Comparison of ENCODE assay signal across 1 cellular context in the genomic region with DNA sequence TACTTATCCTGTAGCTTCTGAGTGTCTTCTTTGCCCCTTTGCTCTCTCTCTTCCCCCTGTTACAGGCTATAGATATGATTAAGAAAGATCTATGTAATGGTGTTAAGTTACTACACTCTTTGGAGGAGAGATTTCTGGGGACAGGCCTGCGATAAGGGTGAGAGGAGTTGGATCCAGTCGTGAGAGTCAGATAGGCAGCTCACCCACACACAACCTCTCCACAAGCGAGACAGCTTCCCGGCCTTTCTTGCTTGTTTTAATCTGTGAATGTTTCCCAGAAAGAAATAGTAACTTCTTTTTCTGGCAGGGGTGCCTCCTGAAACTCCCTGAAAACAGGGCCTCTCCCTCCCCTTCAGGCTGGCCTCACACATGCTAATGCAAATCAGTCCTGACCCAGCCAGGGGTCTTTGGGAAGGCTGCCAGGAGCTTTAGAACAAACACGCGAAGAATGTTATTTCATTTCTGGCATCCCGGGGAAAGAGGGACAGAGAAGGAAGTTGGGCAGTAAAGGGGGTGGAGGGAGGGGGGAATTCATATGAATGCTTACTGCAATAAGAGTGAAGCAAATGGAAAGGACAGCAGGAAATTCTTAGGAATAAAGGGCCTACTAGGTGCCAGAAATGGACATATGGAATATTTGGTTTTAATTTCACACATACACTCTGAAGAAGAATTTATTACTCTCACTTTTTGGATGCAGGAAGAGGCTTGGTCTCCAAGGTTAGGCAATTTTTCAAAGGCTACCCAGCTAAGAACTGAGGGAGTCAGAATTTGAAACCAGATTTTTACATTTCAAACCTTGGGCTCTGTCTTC.
TF ChIP-seq lines count a peak whose summit lies in the region.

No MANE protein-coding gene starts in this region.

TF ChIP-seq in H1, 55 proteins besides CTCF, POLR2A, EP300 and RAD21 (continued from another document):
- TF ChIP-seq CTBP2 (IDR thresholded peaks at IDR 0.05; ENCODE audit: borderline replicate concordance, insufficient read depth, insufficient read length, low read length) (peak; percentile 73), YY1 (IDR thresholded peaks at IDR 0.05; ENCODE audit: low read depth, low read length) (peak; percentile 23; the same call in 1 of the 2 replicates), TBP (IDR thresholded peaks at IDR 0.05; ENCODE audit: low read depth, low read length) (peak; percentile 29; the same call in 1 of the 2 replicates), TAF1 (IDR thresholded peaks at IDR 0.05; ENCODE audit: low read depth, low read length) (0 out of 2 replicates have a peak, but pooled peaks have one; percentile 30), NANOG (IDR thresholded peaks at IDR 0.05; ENCODE audit: insufficient read depth, low read depth, low read length, poor library complexity, severe bottlenecking) (peak; percentile 40), KDM1A (IDR thresholded peaks at IDR 0.05; ENCODE audit: borderline replicate concordance, low read length) (no peak), EGR1 (IDR thresholded peaks at IDR 0.05; ENCODE audit: borderline replicate concordance, low read depth, low read length) (0 out of 2 replicates have a peak, but pooled peaks have one; percentile 39), HDAC2 (IDR thresholded peaks at IDR 0.05; ENCODE audit: borderline replicate concordance in 1 of 2, low read depth in 2 of 2, low read length in 2 of 2) (peak; percentile 49 to 83; a peak in 2 of 4 replicates), TEAD4 (IDR thresholded peaks at IDR 0.05; ENCODE audit: low read depth, low read length) (peak; percentile 94), TCF12 (IDR thresholded peaks at IDR 0.05; ENCODE audit: low read depth, low read length) (0 out of 2 replicates have a peak, but pooled peaks have one; percentile 61)
- TF ChIP-seq, protein P1, sequence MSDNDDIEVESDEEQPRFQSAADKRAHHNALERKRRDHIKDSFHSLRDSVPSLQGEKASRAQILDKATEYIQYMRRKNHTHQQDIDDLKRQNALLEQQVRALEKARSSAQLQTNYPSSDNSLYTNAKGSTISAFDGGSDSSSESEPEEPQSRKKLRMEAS (IDR thresholded peaks at IDR 0.05): peak; percentile 39; the same call in 1 of the 2 replicates
- TF ChIP-seq, protein P2, sequence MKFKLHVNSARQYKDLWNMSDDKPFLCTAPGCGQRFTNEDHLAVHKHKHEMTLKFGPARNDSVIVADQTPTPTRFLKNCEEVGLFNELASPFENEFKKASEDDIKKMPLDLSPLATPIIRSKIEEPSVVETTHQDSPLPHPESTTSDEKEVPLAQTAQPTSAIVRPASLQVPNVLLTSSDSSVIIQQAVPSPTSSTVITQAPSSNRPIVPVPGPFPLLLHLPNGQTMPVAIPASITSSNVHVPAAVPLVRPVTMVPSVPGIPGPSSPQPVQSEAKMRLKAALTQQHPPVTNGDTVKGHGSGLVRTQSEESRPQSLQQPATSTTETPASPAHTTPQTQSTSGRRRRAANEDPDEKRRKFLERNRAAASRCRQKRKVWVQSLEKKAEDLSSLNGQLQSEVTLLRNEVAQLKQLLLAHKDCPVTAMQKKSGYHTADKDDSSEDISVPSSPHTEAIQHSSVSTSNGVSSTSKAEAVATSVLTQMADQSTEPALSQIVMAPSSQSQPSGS (IDR thresholded peaks at IDR 0.05; ENCODE audit: low read length): peak; percentile 86; the same call in 1 of the 2 replicates
- TF ChIP-seq, protein P3, sequence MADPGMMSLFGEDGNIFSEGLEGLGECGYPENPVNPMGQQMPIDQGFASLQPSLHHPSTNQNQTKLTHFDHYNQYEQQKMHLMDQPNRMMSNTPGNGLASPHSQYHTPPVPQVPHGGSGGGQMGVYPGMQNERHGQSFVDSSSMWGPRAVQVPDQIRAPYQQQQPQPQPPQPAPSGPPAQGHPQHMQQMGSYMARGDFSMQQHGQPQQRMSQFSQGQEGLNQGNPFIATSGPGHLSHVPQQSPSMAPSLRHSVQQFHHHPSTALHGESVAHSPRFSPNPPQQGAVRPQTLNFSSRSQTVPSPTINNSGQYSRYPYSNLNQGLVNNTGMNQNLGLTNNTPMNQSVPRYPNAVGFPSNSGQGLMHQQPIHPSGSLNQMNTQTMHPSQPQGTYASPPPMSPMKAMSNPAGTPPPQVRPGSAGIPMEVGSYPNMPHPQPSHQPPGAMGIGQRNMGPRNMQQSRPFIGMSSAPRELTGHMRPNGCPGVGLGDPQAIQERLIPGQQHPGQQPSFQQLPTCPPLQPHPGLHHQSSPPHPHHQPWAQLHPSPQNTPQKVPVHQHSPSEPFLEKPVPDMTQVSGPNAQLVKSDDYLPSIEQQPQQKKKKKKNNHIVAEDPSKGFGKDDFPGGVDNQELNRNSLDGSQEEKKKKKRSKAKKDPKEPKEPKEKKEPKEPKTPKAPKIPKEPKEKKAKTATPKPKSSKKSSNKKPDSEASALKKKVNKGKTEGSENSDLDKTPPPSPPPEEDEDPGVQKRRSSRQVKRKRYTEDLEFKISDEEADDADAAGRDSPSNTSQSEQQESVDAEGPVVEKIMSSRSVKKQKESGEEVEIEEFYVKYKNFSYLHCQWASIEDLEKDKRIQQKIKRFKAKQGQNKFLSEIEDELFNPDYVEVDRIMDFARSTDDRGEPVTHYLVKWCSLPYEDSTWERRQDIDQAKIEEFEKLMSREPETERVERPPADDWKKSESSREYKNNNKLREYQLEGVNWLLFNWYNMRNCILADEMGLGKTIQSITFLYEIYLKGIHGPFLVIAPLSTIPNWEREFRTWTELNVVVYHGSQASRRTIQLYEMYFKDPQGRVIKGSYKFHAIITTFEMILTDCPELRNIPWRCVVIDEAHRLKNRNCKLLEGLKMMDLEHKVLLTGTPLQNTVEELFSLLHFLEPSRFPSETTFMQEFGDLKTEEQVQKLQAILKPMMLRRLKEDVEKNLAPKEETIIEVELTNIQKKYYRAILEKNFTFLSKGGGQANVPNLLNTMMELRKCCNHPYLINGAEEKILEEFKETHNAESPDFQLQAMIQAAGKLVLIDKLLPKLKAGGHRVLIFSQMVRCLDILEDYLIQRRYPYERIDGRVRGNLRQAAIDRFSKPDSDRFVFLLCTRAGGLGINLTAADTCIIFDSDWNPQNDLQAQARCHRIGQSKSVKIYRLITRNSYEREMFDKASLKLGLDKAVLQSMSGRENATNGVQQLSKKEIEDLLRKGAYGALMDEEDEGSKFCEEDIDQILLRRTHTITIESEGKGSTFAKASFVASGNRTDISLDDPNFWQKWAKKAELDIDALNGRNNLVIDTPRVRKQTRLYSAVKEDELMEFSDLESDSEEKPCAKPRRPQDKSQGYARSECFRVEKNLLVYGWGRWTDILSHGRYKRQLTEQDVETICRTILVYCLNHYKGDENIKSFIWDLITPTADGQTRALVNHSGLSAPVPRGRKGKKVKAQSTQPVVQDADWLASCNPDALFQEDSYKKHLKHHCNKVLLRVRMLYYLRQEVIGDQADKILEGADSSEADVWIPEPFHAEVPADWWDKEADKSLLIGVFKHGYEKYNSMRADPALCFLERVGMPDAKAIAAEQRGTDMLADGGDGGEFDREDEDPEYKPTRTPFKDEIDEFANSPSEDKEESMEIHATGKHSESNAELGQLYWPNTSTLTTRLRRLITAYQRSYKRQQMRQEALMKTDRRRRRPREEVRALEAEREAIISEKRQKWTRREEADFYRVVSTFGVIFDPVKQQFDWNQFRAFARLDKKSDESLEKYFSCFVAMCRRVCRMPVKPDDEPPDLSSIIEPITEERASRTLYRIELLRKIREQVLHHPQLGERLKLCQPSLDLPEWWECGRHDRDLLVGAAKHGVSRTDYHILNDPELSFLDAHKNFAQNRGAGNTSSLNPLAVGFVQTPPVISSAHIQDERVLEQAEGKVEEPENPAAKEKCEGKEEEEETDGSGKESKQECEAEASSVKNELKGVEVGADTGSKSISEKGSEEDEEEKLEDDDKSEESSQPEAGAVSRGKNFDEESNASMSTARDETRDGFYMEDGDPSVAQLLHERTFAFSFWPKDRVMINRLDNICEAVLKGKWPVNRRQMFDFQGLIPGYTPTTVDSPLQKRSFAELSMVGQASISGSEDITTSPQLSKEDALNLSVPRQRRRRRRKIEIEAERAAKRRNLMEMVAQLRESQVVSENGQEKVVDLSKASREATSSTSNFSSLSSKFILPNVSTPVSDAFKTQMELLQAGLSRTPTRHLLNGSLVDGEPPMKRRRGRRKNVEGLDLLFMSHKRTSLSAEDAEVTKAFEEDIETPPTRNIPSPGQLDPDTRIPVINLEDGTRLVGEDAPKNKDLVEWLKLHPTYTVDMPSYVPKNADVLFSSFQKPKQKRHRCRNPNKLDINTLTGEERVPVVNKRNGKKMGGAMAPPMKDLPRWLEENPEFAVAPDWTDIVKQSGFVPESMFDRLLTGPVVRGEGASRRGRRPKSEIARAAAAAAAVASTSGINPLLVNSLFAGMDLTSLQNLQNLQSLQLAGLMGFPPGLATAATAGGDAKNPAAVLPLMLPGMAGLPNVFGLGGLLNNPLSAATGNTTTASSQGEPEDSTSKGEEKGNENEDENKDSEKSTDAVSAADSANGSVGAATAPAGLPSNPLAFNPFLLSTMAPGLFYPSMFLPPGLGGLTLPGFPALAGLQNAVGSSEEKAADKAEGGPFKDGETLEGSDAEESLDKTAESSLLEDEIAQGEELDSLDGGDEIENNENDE (IDR thresholded peaks at IDR 0.05; ENCODE audit: insufficient replicate concordance, low read length): peak; percentile 35
